In the genomic region with DNA sequence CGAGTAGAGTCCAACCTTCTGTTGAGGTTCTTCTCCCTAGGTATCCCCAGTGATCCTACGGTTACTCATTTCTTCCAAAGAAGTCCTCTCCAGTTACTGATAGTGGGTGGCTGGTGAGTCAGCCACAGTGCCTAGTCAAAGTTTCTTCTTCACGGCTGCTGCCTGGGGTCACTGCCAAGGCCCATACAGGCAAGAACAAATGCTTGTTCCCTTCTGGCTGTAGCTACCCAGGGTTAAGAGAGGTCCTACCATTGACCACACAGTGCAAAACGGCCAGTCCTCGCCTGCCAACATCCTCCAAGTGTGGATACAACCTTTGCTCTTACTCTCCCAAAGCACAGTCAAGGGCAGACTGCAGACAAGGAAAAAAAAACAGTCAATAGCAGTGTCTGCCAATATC, we compare ENCODE assay signal across 1 cellular context.
TF ChIP-seq lines count a peak whose summit lies in the region.

No MANE protein-coding gene starts in this region.

TF ChIP-seq in HepG2, 621 proteins besides CTCF, POLR2A, EP300 and RAD21 (continued from another document and continues in another):
- TF ChIP-seq E2F2 (CRISPR knock-in tag; IDR thresholded peaks at IDR 0.05; ENCODE audit: borderline replicate concordance), result no peak
- TF ChIP-seq RBFOX2 (IDR thresholded peaks at IDR 0.05; ENCODE audit: low read depth, low read length), result no peak
- no peak for TF ChIP-seq ASH2L (IDR thresholded peaks at IDR 0.05; ENCODE audit: insufficient read length, low read depth, low read length)
- no peak for TF ChIP-seq ZBTB21 (CRISPR knock-in tag; IDR thresholded peaks at IDR 0.05)
- no peak for TF ChIP-seq KDM6A (CRISPR knock-in tag; IDR thresholded peaks at IDR 0.05; ENCODE audit: low read depth)
- no peak for TF ChIP-seq ZNF234 (CRISPR knock-in tag; conservative IDR thresholded peaks at IDR 0.05)
- TF ChIP-seq ZNF256 (CRISPR knock-in tag; conservative IDR thresholded peaks at IDR 0.05), result no peak
- TF ChIP-seq FOSL2 (CRISPR knock-in tag; IDR thresholded peaks at IDR 0.05), result peak; percentile 79
- peak; percentile 39; the same call in 1 of the 2 replicates for TF ChIP-seq HMG20A (CRISPR knock-in tag; IDR thresholded peaks at IDR 0.05; ENCODE audit: borderline replicate concordance)
- TF ChIP-seq, protein P1, sequence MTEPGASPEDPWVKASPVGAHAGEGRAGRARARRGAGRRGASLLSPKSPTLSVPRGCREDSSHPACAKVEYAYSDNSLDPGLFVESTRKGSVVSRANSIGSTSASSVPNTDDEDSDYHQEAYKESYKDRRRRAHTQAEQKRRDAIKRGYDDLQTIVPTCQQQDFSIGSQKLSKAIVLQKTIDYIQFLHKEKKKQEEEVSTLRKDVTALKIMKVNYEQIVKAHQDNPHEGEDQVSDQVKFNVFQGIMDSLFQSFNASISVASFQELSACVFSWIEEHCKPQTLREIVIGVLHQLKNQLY (CRISPR knock-in tag; IDR thresholded peaks at IDR 0.05), result no peak
- no peak for TF ChIP-seq NCOA2 (CRISPR knock-in tag; IDR thresholded peaks at IDR 0.05)
- peak; percentile 17; the same call in 1 of the 2 replicates for TF ChIP-seq ZNF263 (CRISPR knock-in tag; IDR thresholded peaks at IDR 0.05)
- TF ChIP-seq TCF12 (IDR thresholded peaks at IDR 0.05), result no peak
- no peak for TF ChIP-seq TCF12 (CRISPR knock-in tag; IDR thresholded peaks at IDR 0.05)
- TF ChIP-seq TAF15 (IDR thresholded peaks at IDR 0.05; ENCODE audit: low read depth, low read length, poor library complexity, severe bottlenecking), result no peak
- TF ChIP-seq TBP (CRISPR knock-in tag; IDR thresholded peaks at IDR 0.05), result no peak
- TF ChIP-seq, protein P2, sequence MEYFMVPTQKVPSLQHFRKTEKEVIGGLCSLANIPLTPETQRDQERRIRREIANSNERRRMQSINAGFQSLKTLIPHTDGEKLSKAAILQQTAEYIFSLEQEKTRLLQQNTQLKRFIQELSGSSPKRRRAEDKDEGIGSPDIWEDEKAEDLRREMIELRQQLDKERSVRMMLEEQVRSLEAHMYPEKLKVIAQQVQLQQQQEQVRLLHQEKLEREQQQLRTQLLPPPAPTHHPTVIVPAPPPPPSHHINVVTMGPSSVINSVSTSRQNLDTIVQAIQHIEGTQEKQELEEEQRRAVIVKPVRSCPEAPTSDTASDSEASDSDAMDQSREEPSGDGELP (IDR thresholded peaks at IDR 0.05; ENCODE audit: borderline replicate concordance, low read depth), result no peak
- TF ChIP-seq HNF1B (CRISPR knock-in tag; IDR thresholded peaks at IDR 0.05), result no peak
- TF ChIP-seq IRF2 (CRISPR knock-in tag; IDR thresholded peaks at IDR 0.05), result no peak
- TF ChIP-seq PITX1 (CRISPR knock-in tag; IDR thresholded peaks at IDR 0.05), result no peak
- TF ChIP-seq ARNT (IDR thresholded peaks at IDR 0.05), result no peak
- no peak for TF ChIP-seq HOXA3 (CRISPR knock-in tag; IDR thresholded peaks at IDR 0.05)
- TF ChIP-seq, protein P3, sequence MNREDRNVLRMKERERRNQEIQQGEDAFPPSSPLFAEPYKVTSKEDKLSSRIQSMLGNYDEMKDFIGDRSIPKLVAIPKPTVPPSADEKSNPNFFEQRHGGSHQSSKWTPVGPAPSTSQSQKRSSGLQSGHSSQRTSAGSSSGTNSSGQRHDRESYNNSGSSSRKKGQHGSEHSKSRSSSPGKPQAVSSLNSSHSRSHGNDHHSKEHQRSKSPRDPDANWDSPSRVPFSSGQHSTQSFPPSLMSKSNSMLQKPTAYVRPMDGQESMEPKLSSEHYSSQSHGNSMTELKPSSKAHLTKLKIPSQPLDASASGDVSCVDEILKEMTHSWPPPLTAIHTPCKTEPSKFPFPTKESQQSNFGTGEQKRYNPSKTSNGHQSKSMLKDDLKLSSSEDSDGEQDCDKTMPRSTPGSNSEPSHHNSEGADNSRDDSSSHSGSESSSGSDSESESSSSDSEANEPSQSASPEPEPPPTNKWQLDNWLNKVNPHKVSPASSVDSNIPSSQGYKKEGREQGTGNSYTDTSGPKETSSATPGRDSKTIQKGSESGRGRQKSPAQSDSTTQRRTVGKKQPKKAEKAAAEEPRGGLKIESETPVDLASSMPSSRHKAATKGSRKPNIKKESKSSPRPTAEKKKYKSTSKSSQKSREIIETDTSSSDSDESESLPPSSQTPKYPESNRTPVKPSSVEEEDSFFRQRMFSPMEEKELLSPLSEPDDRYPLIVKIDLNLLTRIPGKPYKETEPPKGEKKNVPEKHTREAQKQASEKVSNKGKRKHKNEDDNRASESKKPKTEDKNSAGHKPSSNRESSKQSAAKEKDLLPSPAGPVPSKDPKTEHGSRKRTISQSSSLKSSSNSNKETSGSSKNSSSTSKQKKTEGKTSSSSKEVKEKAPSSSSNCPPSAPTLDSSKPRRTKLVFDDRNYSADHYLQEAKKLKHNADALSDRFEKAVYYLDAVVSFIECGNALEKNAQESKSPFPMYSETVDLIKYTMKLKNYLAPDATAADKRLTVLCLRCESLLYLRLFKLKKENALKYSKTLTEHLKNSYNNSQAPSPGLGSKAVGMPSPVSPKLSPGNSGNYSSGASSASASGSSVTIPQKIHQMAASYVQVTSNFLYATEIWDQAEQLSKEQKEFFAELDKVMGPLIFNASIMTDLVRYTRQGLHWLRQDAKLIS (CRISPR knock-in tag; IDR thresholded peaks at IDR 0.05), result no peak
- no peak for TF ChIP-seq PAX8 (CRISPR knock-in tag; IDR thresholded peaks at IDR 0.05; ENCODE audit: borderline replicate concordance)
- no peak for TF ChIP-seq ZEB1 (IDR thresholded peaks at IDR 0.05; ENCODE audit: insufficient replicate concordance, low read depth)
- TF ChIP-seq HOMEZ (CRISPR knock-in tag; IDR thresholded peaks at IDR 0.05; ENCODE audit: low read depth), result no peak
- no peak for TF ChIP-seq ZSCAN21 (CRISPR knock-in tag; IDR thresholded peaks at IDR 0.05; ENCODE audit: borderline replicate concordance)
- TF ChIP-seq MBD4 (IDR thresholded peaks at IDR 0.05; ENCODE audit: borderline replicate concordance, low read length), result no peak
- TF ChIP-seq HNF4A (CRISPR knock-in tag; IDR thresholded peaks at IDR 0.05), result peak; percentile 73
- no peak for TF ChIP-seq MXD1 (CRISPR knock-in tag; IDR thresholded peaks at IDR 0.05)
- no peak for TF ChIP-seq CREB1 (IDR thresholded peaks at IDR 0.05)
- TF ChIP-seq CREB1 (CRISPR knock-in tag; IDR thresholded peaks at IDR 0.05), result no peak
- no peak for TF ChIP-seq ZNF484 (CRISPR knock-in tag; IDR thresholded peaks at IDR 0.05; ENCODE audit: borderline replicate concordance, low read depth)
- TF ChIP-seq, protein P4, sequence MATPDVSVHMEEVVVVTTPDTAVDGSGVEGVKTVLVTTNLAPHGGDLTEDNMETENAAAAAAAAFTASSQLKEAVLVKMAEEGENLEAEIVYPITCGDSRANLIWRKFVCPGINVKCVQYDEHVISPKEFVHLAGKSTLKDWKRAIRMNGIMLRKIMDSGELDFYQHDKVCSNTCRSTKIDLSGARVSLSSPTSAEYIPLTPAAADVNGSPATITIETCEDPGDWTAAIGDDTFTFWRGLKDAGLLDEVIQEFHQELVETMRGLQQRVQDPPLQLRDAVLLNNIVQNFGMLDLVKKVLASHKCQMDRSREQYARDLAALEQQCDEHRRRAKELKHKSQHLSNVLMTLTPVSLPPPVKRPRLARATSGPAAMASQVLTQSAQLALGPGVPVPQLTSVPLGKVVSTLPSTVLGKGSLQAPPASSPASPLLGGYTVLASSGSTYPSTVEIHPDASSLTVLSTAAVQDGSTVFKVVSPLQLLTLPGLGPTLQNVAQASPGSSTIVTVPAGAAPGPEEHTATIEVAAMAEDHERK (CRISPR knock-in tag; IDR thresholded peaks at IDR 0.05; ENCODE audit: low read depth), result no peak
- no peak for TF ChIP-seq ZMYM3 (CRISPR knock-in tag; IDR thresholded peaks at IDR 0.05)
- TF ChIP-seq RAD51 (IDR thresholded peaks at IDR 0.05; ENCODE audit: borderline replicate concordance), result no peak
- TF ChIP-seq SP1 (IDR thresholded peaks at IDR 0.05), result no peak
- no peak for TF ChIP-seq SP1 (CRISPR knock-in tag; IDR thresholded peaks at IDR 0.05)
- TF ChIP-seq ZNF878 (CRISPR knock-in tag; IDR thresholded peaks at IDR 0.05), result no peak
- TF ChIP-seq LRRFIP1 (CRISPR knock-in tag; conservative IDR thresholded peaks at IDR 0.05), result no peak
- TF ChIP-seq, protein P5, sequence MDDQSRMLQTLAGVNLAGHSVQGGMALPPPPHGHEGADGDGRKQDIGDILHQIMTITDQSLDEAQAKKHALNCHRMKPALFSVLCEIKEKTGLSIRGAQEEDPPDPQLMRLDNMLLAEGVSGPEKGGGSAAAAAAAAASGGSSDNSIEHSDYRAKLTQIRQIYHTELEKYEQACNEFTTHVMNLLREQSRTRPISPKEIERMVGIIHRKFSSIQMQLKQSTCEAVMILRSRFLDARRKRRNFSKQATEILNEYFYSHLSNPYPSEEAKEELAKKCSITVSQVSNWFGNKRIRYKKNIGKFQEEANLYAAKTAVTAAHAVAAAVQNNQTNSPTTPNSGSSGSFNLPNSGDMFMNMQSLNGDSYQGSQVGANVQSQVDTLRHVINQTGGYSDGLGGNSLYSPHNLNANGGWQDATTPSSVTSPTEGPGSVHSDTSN (CRISPR knock-in tag; IDR thresholded peaks at IDR 0.05; ENCODE audit: borderline replicate concordance), result no peak
- TF ChIP-seq, protein P6, sequence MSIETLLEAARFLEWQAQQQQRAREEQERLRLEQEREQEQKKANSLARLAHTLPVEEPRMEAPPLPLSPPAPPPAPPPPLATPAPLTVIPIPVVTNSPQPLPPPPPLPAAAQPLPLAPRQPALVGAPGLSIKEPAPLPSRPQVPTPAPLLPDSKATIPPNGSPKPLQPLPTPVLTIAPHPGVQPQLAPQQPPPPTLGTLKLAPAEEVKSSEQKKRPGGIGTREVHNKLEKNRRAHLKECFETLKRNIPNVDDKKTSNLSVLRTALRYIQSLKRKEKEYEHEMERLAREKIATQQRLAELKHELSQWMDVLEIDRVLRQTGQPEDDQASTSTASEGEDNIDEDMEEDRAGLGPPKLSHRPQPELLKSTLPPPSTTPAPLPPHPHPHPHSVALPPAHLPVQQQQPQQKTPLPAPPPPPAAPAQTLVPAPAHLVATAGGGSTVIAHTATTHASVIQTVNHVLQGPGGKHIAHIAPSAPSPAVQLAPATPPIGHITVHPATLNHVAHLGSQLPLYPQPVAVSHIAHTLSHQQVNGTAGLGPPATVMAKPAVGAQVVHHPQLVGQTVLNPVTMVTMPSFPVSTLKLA (IDR thresholded peaks at IDR 0.05), result no peak
- TF ChIP-seq NFIB (CRISPR knock-in tag; IDR thresholded peaks at IDR 0.05; ENCODE audit: borderline replicate concordance), result no peak
- no peak for TF ChIP-seq TCF7L2 (IDR thresholded peaks at IDR 0.05; ENCODE audit: low read depth, low read length)
